17 cellular contexts compared by ENCODE assay signal in genomic region chr7:377069-378040, GRCh38.
A peak's percentile ranks its signal among the peaks of the same experiment; 100 is the strongest.
DNase-seq lines count a peak whose midpoint lies in the region; ATAC-seq, FAIRE-seq and TF ChIP-seq lines count a peak whose summit lies in the region.
"Had no signal": no experiment of that assay in that cellular context is flagged by ENCODE, and none has a peak within 500 bp of the region (broad histone marks: within the 10 kb centered on the region; RNA-seq: fewer than 3 reads in every experiment).

No MANE protein-coding gene starts in this region.

- FAIRE-seq in pancreas (lab: Jason Lieb, UNC), result no peak
- FAIRE-seq: bronchial epithelial cell, endometrium, frontal cortex, G401.6, islet of Langerhans had no signal

- TF ChIP-seq CTCF in gastroesophageal sphincter (IDR thresholded peaks at IDR 0.05) (no peak), pancreas (IDR thresholded peaks at IDR 0.05) (no peak)

- ATAC-seq in gastroesophageal sphincter (peak; percentile 37), pancreas (no peak), GM21723 (IDR thresholded peaks at IDR 0.05; ENCODE audit: unreplicated experiment) (no peak), HG03135 (IDR thresholded peaks at IDR 0.05; ENCODE audit: unreplicated experiment) (no peak), GM21390 (IDR thresholded peaks at IDR 0.05; ENCODE audit: unreplicated experiment) (no peak)
- ATAC-seq: PC-3 had no signal

- H3K4me1 ChIP-seq in gastroesophageal sphincter (peaks cover 0 to 16% (median 10%) of the 10 kb centered on the region in 3 donors), pancreas (peaks cover 10 to 13% (median 10%) of the 10 kb centered on the region in 3 donors)

- H3K36me3 ChIP-seq in H7 (replicated peaks; ENCODE audit: control insufficient read depth, insufficient read depth, low read length), result no peaks in the 10 kb centered on the region
- no peaks in the 10 kb centered on the region for H3K36me3 ChIP-seq in gastroesophageal sphincter
- H3K36me3 ChIP-seq in pancreas, result no peaks in the 10 kb centered on the region

- H3K4me3 ChIP-seq in H7 (ENCODE audit: insufficient read depth, low read depth, low read length) (no peak overlapping the region), gastroesophageal sphincter (no peak overlapping the region), pancreas (no peak overlapping the region)

- DNase-seq in activated CD4-positive, alpha-beta T cell treated with anti-CD3 and anti-CD28 coated beads for 48 hours, result peak; percentile 0
- DNase-seq in activated CD4-positive, alpha-beta T cell treated with anti-CD3 and anti-CD28 coated beads, Interleukin-2, amount 50 U/mL, for 4 hours, result no peak
- peak; percentile 73 for DNase-seq in H7
- peak in 5 of 6 donors; percentile 10 to 71 (median 36) for DNase-seq in pancreas
- DNase-seq: activated gamma-delta T cell; NCI-H510A; PC-3; stimulated activated naive CD4-positive, alpha-beta T cell treated with Interleukin-2 at 50 U/mL for 16 hours had no signal

- H3K9me3 ChIP-seq in gastroesophageal sphincter, result peaks cover 0 to 9% (median 0%) of the 10 kb centered on the region in 3 donors
- no peaks in the 10 kb centered on the region for H3K9me3 ChIP-seq in pancreas

- no peak for TF ChIP-seq EP300 in gastroesophageal sphincter (IDR thresholded peaks at IDR 0.05)

- 100% methylated on average over 4 of the region's 35 CpGs; no CpG with 5 or more reads in 1 of the 2 donors for WGBS in gastroesophageal sphincter (ENCODE audit: low coverage in 1 of 2), 2 donors
- 82 to 83% methylated on average over 27 to 35 of the region's 35 CpGs for WGBS in pancreas, 2 donors

- H3K27ac ChIP-seq in gastroesophageal sphincter, result no peak overlapping the region
- no peak overlapping the region for H3K27ac ChIP-seq in pancreas

- H3K27me3 ChIP-seq in H7 (ENCODE audit: control insufficient read depth, insufficient read depth, low read length) (peaks cover 4% of the 10 kb centered on the region), gastroesophageal sphincter (peaks cover 43% of the 10 kb centered on the region), pancreas (no peaks in the 10 kb centered on the region)

- TF ChIP-seq POLR2A in gastroesophageal sphincter (IDR thresholded peaks at IDR 0.05), result no peak

- intact Hi-C loops in pancreas (cut with DNase I), result no loop called here

Comparison
In these comparisons a context has a peak if more than half of its experiments do, and no peak if none do; other contexts are left out.
1. DNase-seq: peak in activated CD4-positive, alpha-beta T cell treated with anti-CD3 and anti-CD28 coated beads for 48 hours (single experiment), H7 (single experiment) and pancreas (5 of 6); none in activated CD4-positive, alpha-beta T cell treated with anti-CD3 and anti-CD28 coated beads, Interleukin-2, amount 50 U/mL, for 4 hours (0 of 2).